Comparison of ENCODE assay signal across 10 cellular contexts in the genomic region with DNA sequence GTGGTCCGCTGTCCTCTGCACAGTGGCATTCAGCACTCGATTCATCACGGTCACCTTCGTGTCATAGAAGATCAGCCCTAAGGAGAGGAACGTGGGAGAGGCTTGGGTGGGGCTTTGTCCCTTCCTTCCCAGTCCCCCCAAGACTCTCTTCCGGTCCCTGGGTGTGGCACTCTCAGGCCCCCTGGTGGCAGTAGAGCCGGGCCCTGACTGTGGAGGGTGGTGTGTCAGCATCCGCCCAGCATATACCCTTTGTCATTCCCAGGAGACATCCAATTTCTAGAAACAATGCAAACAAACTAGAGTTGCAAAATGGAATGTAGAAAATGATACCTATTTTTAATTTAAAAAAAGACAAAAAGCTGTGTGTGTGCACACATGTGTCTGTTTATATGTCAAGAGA. TPM values are rescaled to one million over a fixed set of nuclear protein-coding genes. Genes with fewer than 3 reads are reported as not detected.
A peak's percentile ranks its signal among the peaks of the same experiment; 100 is the strongest.
DNase-seq lines count a peak whose midpoint lies in the region; ATAC-seq lines count a peak whose summit lies in the region.
"Had no signal": no experiment of that assay in that cellular context is flagged by ENCODE, and none has a peak within 500 bp of the region (broad histone marks: within the 10 kb centered on the region; RNA-seq: fewer than 3 reads in every experiment).

No MANE protein-coding gene starts in this region.

- peaks cover 0 to 31% (median 0%) of the 10 kb centered on the region in 3 experiments for H3K36me3 ChIP-seq in naive thymus-derived CD4-positive, alpha-beta T cell (ENCODE audit: control insufficient read depth in 2 of 3, insufficient read depth in 3 of 3, low read length in 3 of 3)
- H3K36me3 ChIP-seq: SJCRH30 had no signal

- H3K4me1 Mint-ChIP-seq in activated naive CD8-positive, alpha-beta T cell treated with anti-CD3 and anti-CD28 coated beads, Interleukin-2, amount 50 U/mL, for 24 hours = no peaks in the 10 kb centered on the region
- peaks cover 0 to 2% (median 0%) of the 10 kb centered on the region in 7 donors for H3K4me1 Mint-ChIP-seq in naive thymus-derived CD4-positive, alpha-beta T cell

- H3K9me3 Mint-ChIP-seq in activated naive CD8-positive, alpha-beta T cell treated with anti-CD3 and anti-CD28 coated beads, Interleukin-2, amount 50 U/mL, for 24 hours = no peaks in the 10 kb centered on the region
- H3K9me3 Mint-ChIP-seq in naive thymus-derived CD4-positive, alpha-beta T cell = no peaks in the 10 kb centered on the region
- H3K9me3 Mint-ChIP-seq: immature natural killer cell had no signal

- intact Hi-C loops in naive thymus-derived CD4-positive, alpha-beta T cell (cut with micrococcal nuclease) = loop anchor here in 1 of 2 donors (1.0 to 5.0 kb wide), 2 partner anchors 61 to 223 kb away; no protein-coding TSS in a partner anchor

- peaks cover 6% of the 10 kb centered on the region for H3K36me3 Mint-ChIP-seq in activated naive CD8-positive, alpha-beta T cell treated with anti-CD3 and anti-CD28 coated beads, Interleukin-2, amount 50 U/mL, for 24 hours (ENCODE audit: low read depth)
- peaks cover 2 to 19% (median 5%) of the 10 kb centered on the region in 5 donors for H3K36me3 Mint-ChIP-seq in naive thymus-derived CD4-positive, alpha-beta T cell

- POLR2A ChIA-PET in naive thymus-derived CD4-positive, alpha-beta T cell (lab: Charles Lee) = no interaction called here

- H3K9me3 ChIP-seq in naive thymus-derived CD4-positive, alpha-beta T cell (ENCODE audit: control insufficient read depth in 2 of 3, low read length in 3 of 3) = no peaks in the 10 kb centered on the region
- H3K9me3 ChIP-seq: SJCRH30 had no signal

- H3K4me3 Mint-ChIP-seq in activated naive CD8-positive, alpha-beta T cell treated with anti-CD3 and anti-CD28 coated beads, Interleukin-2, amount 50 U/mL, for 24 hours = no peak overlapping the region
- no peak overlapping the region for H3K4me3 Mint-ChIP-seq in naive thymus-derived CD4-positive, alpha-beta T cell
- H3K4me3 Mint-ChIP-seq: immature natural killer cell had no signal

- peak; percentile 52 for DNase-seq in ELR (ENCODE audit: low read depth)
- peak; percentile 10 for DNase-seq in NCI-H69 (lab: John Stamatoyannopoulos, UW)
- DNase-seq in activated naive CD8-positive, alpha-beta T cell treated with anti-CD3 and anti-CD28 coated beads, Interleukin-2, amount 50 U/mL, for 24 hours = peak; percentile 49
- peak in 1 of 9 donors; percentile 9 for DNase-seq in naive thymus-derived CD4-positive, alpha-beta T cell
- DNase-seq in NCI-H2196 treated with DMSO at 0.1 percent for 48 hours (lab: John Stamatoyannopoulos, UW; ENCODE audit: unreplicated experiment) = no peak

- no peak overlapping the region for H3K4me3 ChIP-seq in naive thymus-derived CD4-positive, alpha-beta T cell (ENCODE audit: low read length)
- H3K4me3 ChIP-seq: SJCRH30 had no signal

- ATAC-seq in activated naive CD8-positive, alpha-beta T cell treated with anti-CD3 and anti-CD28 coated beads, Interleukin-2, amount 50 U/mL, for 24 hours = peak; percentile 66
- ATAC-seq in naive thymus-derived CD4-positive, alpha-beta T cell = peak; percentile 45
- ATAC-seq in HG03565 (IDR thresholded peaks at IDR 0.05; ENCODE audit: unreplicated experiment) = no peak
- no peak for ATAC-seq in GM19023 (IDR thresholded peaks at IDR 0.05; ENCODE audit: unreplicated experiment)
- no peak for ATAC-seq in HG02759 (IDR thresholded peaks at IDR 0.05; ENCODE audit: unreplicated experiment)

- no peaks in the 10 kb centered on the region for H3K27me3 ChIP-seq in naive thymus-derived CD4-positive, alpha-beta T cell (ENCODE audit: control insufficient read depth in 2 of 2, insufficient read depth in 2 of 2, low read length in 2 of 2)
- H3K27me3 ChIP-seq: SJCRH30 had no signal

- H3K4me1 ChIP-seq in naive thymus-derived CD4-positive, alpha-beta T cell (ENCODE audit: control insufficient read depth in 2 of 2, insufficient read depth in 2 of 2, low read length in 2 of 2) = no peaks in the 10 kb centered on the region
- H3K4me1 ChIP-seq: SJCRH30 had no signal

- CTCF ChIA-PET in naive thymus-derived CD4-positive, alpha-beta T cell (lab: Charles Lee) = interaction anchor here (0.7 to 1.0 kb wide), 4 partner anchors 38 to 150 kb away, joined by 3 to 4 read pairs (median 3); no protein-coding TSS in a partner anchor

- peak overlapping the region; percentile 37 for H3K27ac Mint-ChIP-seq in activated naive CD8-positive, alpha-beta T cell treated with anti-CD3 and anti-CD28 coated beads, Interleukin-2, amount 50 U/mL, for 24 hours
- H3K27ac Mint-ChIP-seq in naive thymus-derived CD4-positive, alpha-beta T cell = peak overlapping the region in 4 of 9 donors; percentile 39 to 70 (median 44)

- no peak overlapping the region for H3K27ac ChIP-seq in naive thymus-derived CD4-positive, alpha-beta T cell (ENCODE audit: low read depth, low read length)
- H3K27ac ChIP-seq: SJCRH30 had no signal

- H3K27me3 Mint-ChIP-seq in activated naive CD8-positive, alpha-beta T cell treated with anti-CD3 and anti-CD28 coated beads, Interleukin-2, amount 50 U/mL, for 24 hours = no peaks in the 10 kb centered on the region
- no peaks in the 10 kb centered on the region for H3K27me3 Mint-ChIP-seq in naive thymus-derived CD4-positive, alpha-beta T cell

RNA-seq across cellular contexts. Expression of a gene that starts 45.0 kb away (rescaled TPM):
- total RNA-seq in naive thymus-derived CD4-positive, alpha-beta T cell = 10 to 100 TPM; 22.1 to 86.6 (median 42.7) TPM
- 10 to 100 TPM; 54.4 to 63.9 TPM for polyA plus RNA-seq in naive thymus-derived CD4-positive, alpha-beta T cell

Comparison
In these comparisons a context has a peak if more than half of its experiments do, and no peak if none do; other contexts are left out.
1. ATAC-seq: peak in activated naive CD8-positive, alpha-beta T cell treated with anti-CD3 and anti-CD28 coated beads, Interleukin-2, amount 50 U/mL, for 24 hours (single experiment) and naive thymus-derived CD4-positive, alpha-beta T cell (single experiment); none in HG03565 (single experiment), GM19023 (single experiment) and HG02759 (single experiment).